1 cellular context compared by ENCODE assay signal in the genomic region with DNA sequence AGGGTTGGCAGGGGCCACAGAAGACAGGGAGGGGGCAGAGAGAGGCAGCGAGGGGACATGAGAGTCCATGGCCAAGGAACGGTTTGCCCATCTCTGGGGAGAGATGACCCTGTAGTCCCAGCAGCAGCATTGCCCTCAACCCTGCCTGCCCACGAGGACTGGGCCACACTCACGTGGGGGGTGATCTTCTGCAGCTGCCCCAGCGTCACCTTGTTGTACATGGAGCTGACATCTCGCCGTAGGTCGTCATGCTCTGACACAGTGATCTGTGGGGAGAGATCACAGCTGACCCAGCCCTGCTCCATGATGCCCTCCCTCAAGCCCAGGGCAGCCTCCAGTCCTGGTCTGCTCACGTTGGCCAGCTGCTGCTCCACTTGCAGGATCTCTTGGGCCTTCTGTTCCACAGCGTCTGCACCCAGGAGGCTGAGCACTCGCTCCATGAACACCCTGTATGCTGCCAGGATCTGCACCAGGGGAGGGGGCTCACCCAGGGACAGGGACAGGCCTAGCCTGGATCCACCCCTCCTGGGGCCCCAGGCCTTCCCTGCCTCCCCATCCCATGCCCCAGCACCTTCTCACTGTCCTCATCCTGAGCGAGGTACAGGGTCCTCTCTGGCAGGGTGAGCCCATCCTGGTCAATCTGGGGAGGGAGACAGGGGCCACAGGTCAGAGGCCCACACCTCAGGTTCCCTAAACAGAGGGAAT.
TF ChIP-seq lines count a peak whose summit lies in the region.

No MANE protein-coding gene starts in this region.

TF ChIP-seq in H1, 55 proteins besides CTCF, POLR2A, EP300 and RAD21:
- TF ChIP-seq BACH1 (IDR thresholded peaks at IDR 0.05; ENCODE audit: low read length) (no peak), TEAD4 (IDR thresholded peaks at IDR 0.05; ENCODE audit: low read depth, low read length) (no peak), GTF2F1 (IDR thresholded peaks at IDR 0.05; ENCODE audit: borderline replicate concordance, low read depth, low read length) (no peak), SP2 (IDR thresholded peaks at IDR 0.05; ENCODE audit: low read length) (no peak), HDAC6 (IDR thresholded peaks at IDR 0.05; ENCODE audit: low read depth, low read length) (no peak), PHF8 (conservative IDR thresholded peaks at IDR 0.05; ENCODE audit: low read depth, low read length) (no peak), EGR1 (IDR thresholded peaks at IDR 0.05; ENCODE audit: borderline replicate concordance, low read depth, low read length) (no peak), GABPA (IDR thresholded peaks at IDR 0.05; ENCODE audit: borderline replicate concordance, insufficient read depth, low read length) (no peak), JUN (IDR thresholded peaks at IDR 0.05; ENCODE audit: low read depth, low read length) (no peak), CHD2 (IDR thresholded peaks at IDR 0.05; ENCODE audit: low read length) (no peak), CREB1 (IDR thresholded peaks at IDR 0.05) (no peak), FOSL1 (IDR thresholded peaks at IDR 0.05; ENCODE audit: insufficient read depth, low read depth, low read length) (no peak), SUZ12 (IDR thresholded peaks at IDR 0.05; ENCODE audit: low read length) (no peak), RXRA (IDR thresholded peaks at IDR 0.05; ENCODE audit: insufficient read depth, low read depth, low read length) (no peak), POU5F1 (IDR thresholded peaks at IDR 0.05; ENCODE audit: low read depth, low read length) (no peak), JUND (IDR thresholded peaks at IDR 0.05; ENCODE audit: low read length) (no peak), KDM1A (IDR thresholded peaks at IDR 0.05; ENCODE audit: borderline replicate concordance, low read length) (no peak), EZH2 (IDR thresholded peaks at IDR 0.05; ENCODE audit: low read depth, low read length, severe bottlenecking) (no peak)
- TF ChIP-seq, protein P1, sequence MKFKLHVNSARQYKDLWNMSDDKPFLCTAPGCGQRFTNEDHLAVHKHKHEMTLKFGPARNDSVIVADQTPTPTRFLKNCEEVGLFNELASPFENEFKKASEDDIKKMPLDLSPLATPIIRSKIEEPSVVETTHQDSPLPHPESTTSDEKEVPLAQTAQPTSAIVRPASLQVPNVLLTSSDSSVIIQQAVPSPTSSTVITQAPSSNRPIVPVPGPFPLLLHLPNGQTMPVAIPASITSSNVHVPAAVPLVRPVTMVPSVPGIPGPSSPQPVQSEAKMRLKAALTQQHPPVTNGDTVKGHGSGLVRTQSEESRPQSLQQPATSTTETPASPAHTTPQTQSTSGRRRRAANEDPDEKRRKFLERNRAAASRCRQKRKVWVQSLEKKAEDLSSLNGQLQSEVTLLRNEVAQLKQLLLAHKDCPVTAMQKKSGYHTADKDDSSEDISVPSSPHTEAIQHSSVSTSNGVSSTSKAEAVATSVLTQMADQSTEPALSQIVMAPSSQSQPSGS (IDR thresholded peaks at IDR 0.05; ENCODE audit: low read length), result no peak
- TF ChIP-seq, protein P2, sequence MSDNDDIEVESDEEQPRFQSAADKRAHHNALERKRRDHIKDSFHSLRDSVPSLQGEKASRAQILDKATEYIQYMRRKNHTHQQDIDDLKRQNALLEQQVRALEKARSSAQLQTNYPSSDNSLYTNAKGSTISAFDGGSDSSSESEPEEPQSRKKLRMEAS (IDR thresholded peaks at IDR 0.05), result no peak
